9 cellular contexts compared by ENCODE assay signal in the genomic region with DNA sequence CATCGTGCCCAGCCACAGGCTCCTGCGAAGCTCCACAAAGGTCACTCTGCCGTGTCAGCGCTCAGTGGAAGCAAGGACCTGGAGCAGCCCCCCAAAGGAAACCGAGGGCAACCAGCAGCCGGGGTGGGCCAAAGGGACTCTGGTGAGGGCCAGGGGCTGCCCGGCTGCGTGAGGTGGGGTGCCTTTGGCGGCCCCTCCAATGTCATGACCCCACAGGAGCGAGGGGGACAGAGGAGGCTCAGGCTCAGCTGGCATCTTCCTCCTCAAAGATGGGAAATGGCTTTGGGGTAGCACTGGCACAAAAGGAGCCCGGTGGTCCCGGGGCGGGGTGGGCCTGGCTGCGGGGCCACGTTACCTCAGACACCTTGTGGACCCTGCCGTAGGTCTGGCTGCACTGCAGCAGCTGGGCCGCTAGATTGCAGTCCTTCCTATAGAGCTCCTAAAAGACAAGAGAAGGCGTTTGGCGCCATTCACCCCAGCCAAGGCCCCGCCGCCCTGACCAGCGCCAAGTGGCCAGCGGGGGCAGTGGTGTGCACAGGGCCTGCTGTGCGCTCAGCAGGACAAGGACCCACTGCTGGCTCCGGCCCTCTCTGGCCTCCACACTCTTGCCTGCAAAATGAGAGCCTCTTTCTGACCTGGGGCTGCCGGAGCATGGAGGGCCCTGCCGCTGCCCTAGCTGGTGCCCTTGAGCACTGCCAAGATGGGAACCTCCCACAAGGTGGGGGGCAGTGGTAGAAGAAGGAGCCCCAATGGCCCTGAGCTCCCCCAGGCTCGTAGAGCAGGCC. TPM values are rescaled to one million over a fixed set of nuclear protein-coding genes. Genes with fewer than 3 reads are reported as not detected.
DNase-seq lines count a peak whose midpoint lies in the region; ATAC-seq, FAIRE-seq and TF ChIP-seq lines count a peak whose summit lies in the region.
"Had no signal": no experiment of that assay in that cellular context is flagged by ENCODE, and none has a peak within 500 bp of the region (broad histone marks: within the 10 kb centered on the region; RNA-seq: fewer than 3 reads in every experiment).

No MANE protein-coding gene starts in this region.

- ATAC-seq in HepG2 (peak; percentile 90), HG02870 (IDR thresholded peaks at IDR 0.05; ENCODE audit: unreplicated experiment) (no peak), GM18907 (IDR thresholded peaks at IDR 0.05; ENCODE audit: unreplicated experiment) (no peak)

- in situ Hi-C loops in astrocyte of the spinal cord (cut with HindIII; ENCODE audit: low sequenced_read_pairs): no loop called here
- in situ Hi-C loops in HepG2 (cut with HindIII; ENCODE audit: extremely low pct_ligation_motif_present, low pct_unique_long_range_greater_than_20kb): no loop called here

- FAIRE-seq in HepG2 (lab: Jason Lieb, UNC): no peak

- H3K27me3 ChIP-seq in AG04450 (ENCODE audit: control insufficient read depth, insufficient read depth, low read length) (peaks cover 2% of the 10 kb centered on the region), HepG2 (ENCODE audit: control insufficient read depth in 1 of 2, insufficient read depth in 2 of 2, low read length in 2 of 2) (peaks cover 8 to 51% of the 10 kb centered on the region in 2 experiments)

- TF ChIP-seq POLR2A in HepG2 (IDR thresholded peaks at IDR 0.05; ENCODE audit: insufficient read depth in 1 of 2, low read depth in 2 of 2, low read length in 2 of 2): no peak

- CTCF ChIA-PET in AG04450 (lab: Charles Lee) (interaction anchor here (0.7 to 1.4 kb wide), 5 partner anchors 10 to 126 kb away, joined by 3 to 5 read pairs (median 3); no protein-coding TSS in a partner anchor), HEK293 (lab: Yijun Ruan, JAX) (interaction anchor here (0.5 to 1.4 kb wide), 4 partner anchors 132 to 748 kb away, joined by 3 to 5 read pairs (median 4); no protein-coding TSS in a partner anchor), HepG2 (lab: Yijun Ruan, JAX; ENCODE audit: low intra/inter-chr PET ratio, low total read pairs) (no interaction called here)

- no peak overlapping the region for H3K9ac ChIP-seq in HepG2 (ENCODE audit: insufficient read depth, low read depth, low read length)

- TF ChIP-seq EP300 in HepG2 (IDR thresholded peaks at IDR 0.05; ENCODE audit: low read depth in 2 of 2, low read length in 2 of 2) (no peak), HepG2 (CRISPR knock-in tag; IDR thresholded peaks at IDR 0.05; ENCODE audit: borderline replicate concordance) (no peak)

- peak; percentile 68 for TF ChIP-seq RAD21 in HepG2 (CRISPR knock-in tag; IDR thresholded peaks at IDR 0.05)

- no TSS peak for BruUV-seq in HepG2 (replicated peaks; lab: Mats Ljungman, UMichigan)

- peak; percentile 50 for TF ChIP-seq CTCF in AG04450 (IDR thresholded peaks at IDR 0.05; ENCODE audit: low read depth, low read length)
- TF ChIP-seq CTCF in HEK293 (tag by site-specific recombination; IDR thresholded peaks at IDR 0.05): 0 out of 2 replicates have a peak, but pooled peaks have one; percentile 32
- TF ChIP-seq CTCF in astrocyte of the spinal cord (IDR thresholded peaks at IDR 0.05; ENCODE audit: low read depth, low read length): peak; percentile 33
- TF ChIP-seq CTCF in HepG2 (CRISPR knock-in tag; IDR thresholded peaks at IDR 0.05): peak; percentile 63

- WGBS in HepG2 (ENCODE audit: low lambda C conversion rate): 59% methylated on average over 10 of the region's 28 CpGs

- no peaks in the 10 kb centered on the region for H4K20me1 ChIP-seq in HepG2 (ENCODE audit: insufficient read depth, low read length)

- H3K9me3 ChIP-seq in AG04450 (ENCODE audit: control insufficient read depth, insufficient read depth, low read length): peaks cover 11% of the 10 kb centered on the region; the same call in 1 of the 2 replicates
- no peaks in the 10 kb centered on the region for H3K9me3 ChIP-seq in HEK293 (ENCODE audit: control insufficient read depth, insufficient read depth, low read depth, low read length)
- no peaks in the 10 kb centered on the region for H3K9me3 ChIP-seq in HepG2 (ENCODE audit: low read length)

- intact Hi-C loops in HepG2 (cut with micrococcal nuclease; ENCODE audit: unreplicated experiment): no loop called here

- H3K36me3 ChIP-seq in HEK293 (ENCODE audit: control insufficient read depth in 2 of 2, insufficient read depth in 1 of 2, low read length in 2 of 2) (no peaks in the 10 kb centered on the region), HepG2 (replicated peaks in 1 of 2; ENCODE audit: control insufficient read depth in 1 of 2, insufficient read depth in 2 of 2, low read length in 2 of 2) (no peaks in the 10 kb centered on the region)

- H3K4me3 ChIP-seq in AG04450 (ENCODE audit: low read depth, low read length) (no peak overlapping the region), HEK293 (ENCODE audit: low read depth, low read length) (no peak overlapping the region), astrocyte of the spinal cord (ENCODE audit: low read depth, low read length) (no peak overlapping the region), HepG2 (replicated peaks in 1 of 3; ENCODE audit: insufficient read depth in 1 of 3, low read depth in 2 of 3, low read length in 3 of 3) (no peak overlapping the region)

- peaks cover 2% of the 10 kb centered on the region; the same call in 1 of the 2 replicates for H3K4me1 ChIP-seq in HEK293 (ENCODE audit: control insufficient read depth, insufficient read depth, low read length)
- no peaks in the 10 kb centered on the region for H3K4me1 ChIP-seq in HepG2 (ENCODE audit: insufficient read depth, low read length)

- DNase-seq in AG04450 (ENCODE audit: low read depth, low spot score) (no peak), astrocyte of the spinal cord (ENCODE audit: low read depth, low spot score) (no peak), HepG2 (ENCODE audit: low spot score) (peak; percentile 31), HT-29 (ENCODE audit: low spot score) (no peak), SW480 (ENCODE audit: low spot score) (no peak)
- DNase-seq: NCI-H2081 had no signal

- H3K79me2 ChIP-seq in HepG2 (ENCODE audit: insufficient read depth, low read length): no peaks in the 10 kb centered on the region

- H2AFZ ChIP-seq in HepG2 (ENCODE audit: low read length): no peak overlapping the region

- H3K27ac ChIP-seq in AG04450 (ENCODE audit: low read depth, low read length) (no peak overlapping the region), HEK293 (ENCODE audit: extremely low read depth, low read depth, low read length) (no peak overlapping the region), HepG2 (ENCODE audit: extremely low read length, insufficient read depth, low read length) (no peak overlapping the region)

- POLR2A ChIA-PET in AG04450 (lab: Yijun Ruan, JAX) (no interaction called here), HEK293 (lab: Yijun Ruan, JAX) (no interaction called here), HepG2 (lab: Yijun Ruan, JAX) (no interaction called here)

- no peak overlapping the region for H3K4me2 ChIP-seq in HepG2 (ENCODE audit: low read depth, low read length)

TF ChIP-seq in HEK293, 187 proteins besides CTCF, POLR2A, EP300 and RAD21 (continues in another document):
- TF ChIP-seq ZBTB17 (tag by site-specific recombination; IDR thresholded peaks at IDR 0.05): peak; percentile 87
- TF ChIP-seq ZNF521 (tag by site-specific recombination; IDR thresholded peaks at IDR 0.05): no peak
- peak; percentile 61 for TF ChIP-seq ZIC2 (tag by site-specific recombination; IDR thresholded peaks at IDR 0.05)

RNA-seq across cellular contexts. Expression of a gene that starts 46.9 kb away (rescaled TPM):
- polyA plus RNA-seq in AG04450 (2011; rRNA removed): 0.16 and 0.48 TPM in 2 replicates
- polyA minus RNA-seq in AG04450 (2011; rRNA and poly(A)+ RNA removed): 0.78 and 0.87 TPM in 2 replicates
- total RNA-seq in HepG2 (2016; rRNA removed; fragmentation: Illumina TruSeq; extraction: Trizol): not detected in 2 replicates
- not detected in 2 replicates for total RNA-seq in HepG2 (2016; cell fraction: cytosol; rRNA removed; fragmentation: Illumina TruSeq; extraction: Trizol; ENCODE audit: low read depth)
- total RNA-seq in HepG2 (2016; cell fraction: insoluble cytoplasmic fraction; rRNA removed; fragmentation: Illumina TruSeq; extraction: Trizol): not detected in 2 replicates
- total RNA-seq in HepG2 (2016; cell fraction: membrane; rRNA removed; fragmentation: Illumina TruSeq; extraction: Trizol): not detected in 2 replicates
- total RNA-seq in HepG2 (2016; cell fraction: nucleus; rRNA removed; fragmentation: Illumina TruSeq; extraction: Trizol): not detected in 2 replicates
- polyA plus RNA-seq in HepG2 (2011; rRNA removed): not detected in 2 replicates
- polyA plus RNA-seq in HepG2 (2011; cell fraction: cytosol; rRNA removed): not detected in 2 replicates
- not detected in 2 replicates for polyA plus RNA-seq in HepG2 (2011; cell fraction: nucleus; rRNA removed)
- not detected in 2 replicates for polyA plus RNA-seq in HepG2 (2012)
- not detected in 2 replicates for polyA plus RNA-seq in HepG2 (2016; cell fraction: cytosol; fragmentation: Illumina TruSeq; extraction: Trizol; ENCODE audit: low read depth)
- not detected in 2 replicates for polyA plus RNA-seq in HepG2 (2016; cell fraction: insoluble cytoplasmic fraction; fragmentation: Illumina TruSeq; extraction: Trizol; ENCODE audit: low read depth)
- not detected in 2 replicates for polyA plus RNA-seq in HepG2 (2016; cell fraction: membrane; fragmentation: Illumina TruSeq; extraction: Trizol; ENCODE audit: low read depth)
- polyA plus RNA-seq in HepG2 (2016; cell fraction: nucleus; fragmentation: Illumina TruSeq; extraction: Trizol; ENCODE audit: insufficient read depth, low read depth): not detected in 2 replicates
- polyA minus RNA-seq in HepG2 (2011; rRNA and poly(A)+ RNA removed; ENCODE audit: low replicate concordance): 39.7 TPM in 1 of 2 replicates, not detected in the other
- 0.20 TPM in 1 of 2 replicates, not detected in the other for polyA minus RNA-seq in HepG2 (2011; cell fraction: cytosol; rRNA and poly(A)+ RNA removed)
- polyA minus RNA-seq in HepG2 (2011; cell fraction: nucleus; rRNA and poly(A)+ RNA removed): 0.26 TPM in 1 of 2 replicates, not detected in the other
- 0.53 and 1.5 TPM in 2 replicates for total RNA-seq in HT-29 (2014; rRNA removed; shearing (Covaris generic))
